In genomic region chr14:24785698-24786097, GRCh38 we compare ENCODE assay signal across 25 cellular contexts.
DNase-seq lines count a peak whose midpoint lies in the region; ATAC-seq, FAIRE-seq and TF ChIP-seq lines count a peak whose summit lies in the region.
"Had no signal": no experiment of that assay in that cellular context is flagged by ENCODE, and none has a peak within 500 bp of the region (broad histone marks: within the 10 kb centered on the region; RNA-seq: fewer than 3 reads in every experiment).

No MANE protein-coding gene starts in this region.

- ATAC-seq in HepG2 (no peak), right lobe of liver (no peak), HG02759 (IDR thresholded peaks at IDR 0.05; ENCODE audit: unreplicated experiment) (no peak)
- ATAC-seq in naive thymus-derived CD4-positive, alpha-beta T cell: no peak
- ATAC-seq: A549; CD8-positive, alpha-beta T cell had no signal

- TF ChIP-seq CTCF in HepG2 (CRISPR knock-in tag; IDR thresholded peaks at IDR 0.05) (no peak), right lobe of liver (IDR thresholded peaks at IDR 0.05) (no peak)

- H3K27ac ChIP-seq in HepG2 (ENCODE audit: extremely low read length, insufficient read depth, low read length): no peak overlapping the region
- no peak overlapping the region for H3K27ac ChIP-seq in right lobe of liver
- no peak overlapping the region for H3K27ac ChIP-seq in naive thymus-derived CD4-positive, alpha-beta T cell (ENCODE audit: low read depth, low read length)
- H3K27ac ChIP-seq: 22Rv1; A549; BLaER1 treated with 17β-estradiol and CSF1 and Interleukin-3, amounts not matched to agents 10 nM and 100 nM; C4-2B had no signal

- in situ Hi-C loops in HepG2 (cut with HindIII; ENCODE audit: extremely low pct_ligation_motif_present, low pct_unique_long_range_greater_than_20kb): no loop called here
- in situ Hi-C loops in SK-MEL-5 (cut with HindIII; ENCODE audit: low pct_unique_long_range_greater_than_20kb, low sequenced_read_pairs): no loop called here

- TF ChIP-seq POLR2A in HepG2 (IDR thresholded peaks at IDR 0.05; ENCODE audit: insufficient read depth in 1 of 2, low read depth in 2 of 2, low read length in 2 of 2): no peak
- TF ChIP-seq POLR2A in right lobe of liver (IDR thresholded peaks at IDR 0.05): no peak

- TF ChIP-seq EP300 in HepG2 (IDR thresholded peaks at IDR 0.05; ENCODE audit: low read depth in 2 of 2, low read length in 2 of 2) (no peak), HepG2 (CRISPR knock-in tag; IDR thresholded peaks at IDR 0.05; ENCODE audit: borderline replicate concordance) (no peak)

- no peaks in the 10 kb centered on the region for H3K9me3 Mint-ChIP-seq in activated CD4-positive, alpha-beta memory T cell treated with anti-CD3 and anti-CD28 coated beads for 36 hours
- peaks cover 0 to 1% (median 0%) of the 10 kb centered on the region in 11 donors for H3K9me3 Mint-ChIP-seq in naive thymus-derived CD4-positive, alpha-beta T cell
- H3K9me3 Mint-ChIP-seq: CD4-positive, alpha-beta T cell; CD8-positive, alpha-beta T cell had no signal

- no peaks in the 10 kb centered on the region for H3K4me1 Mint-ChIP-seq in activated CD4-positive, alpha-beta memory T cell treated with anti-CD3 and anti-CD28 coated beads for 36 hours (ENCODE audit: low read depth)
- H3K4me1 Mint-ChIP-seq in naive thymus-derived CD4-positive, alpha-beta T cell: no peaks in the 10 kb centered on the region
- H3K4me1 Mint-ChIP-seq: B cell had no signal

- no peaks in the 10 kb centered on the region for H3K36me3 Mint-ChIP-seq in activated CD4-positive, alpha-beta memory T cell treated with anti-CD3 and anti-CD28 coated beads for 36 hours
- no peaks in the 10 kb centered on the region for H3K36me3 Mint-ChIP-seq in naive thymus-derived CD4-positive, alpha-beta T cell
- H3K36me3 Mint-ChIP-seq: CD8-positive, alpha-beta T cell had no signal

- no peak for FAIRE-seq in HepG2 (lab: Jason Lieb, UNC)
- FAIRE-seq: A549, G401.6, GM12891, GM19239 had no signal

- no TSS peak for BruUV-seq in HepG2 (replicated peaks; lab: Mats Ljungman, UMichigan)

- H4K20me1 ChIP-seq in HepG2 (ENCODE audit: insufficient read depth, low read length): no peaks in the 10 kb centered on the region
- H4K20me1 ChIP-seq: BLaER1 treated with 17β-estradiol and CSF1 and Interleukin-3, amounts not matched to agents 10 nM and 100 nM had no signal

- intact Hi-C loops in HepG2 (cut with micrococcal nuclease; ENCODE audit: unreplicated experiment) (no loop called here), right lobe of liver (cut with DNase I) (no loop called here)
- intact Hi-C loops in activated CD4-positive, alpha-beta memory T cell treated with anti-CD3 and anti-CD28 coated beads for 36 hours (cut with micrococcal nuclease): no loop called here
- intact Hi-C loops in naive thymus-derived CD4-positive, alpha-beta T cell (cut with micrococcal nuclease): no loop called here

- H3K27me3 Mint-ChIP-seq in activated CD4-positive, alpha-beta memory T cell treated with anti-CD3 and anti-CD28 coated beads for 36 hours: peaks cover 4% of the 10 kb centered on the region
- H3K27me3 Mint-ChIP-seq in naive thymus-derived CD4-positive, alpha-beta T cell: peaks cover 12 to 28% (median 17%) of the 10 kb centered on the region in 5 donors

- peaks cover 0 to 5% of the 10 kb centered on the region in 2 experiments; a peak in 1 of 5 replicates for H3K27me3 ChIP-seq in HepG2 (ENCODE audit: control insufficient read depth in 1 of 2, insufficient read depth in 2 of 2, low read length in 2 of 2)
- H3K27me3 ChIP-seq in right lobe of liver: no peaks in the 10 kb centered on the region
- H3K27me3 ChIP-seq in naive thymus-derived CD4-positive, alpha-beta T cell (ENCODE audit: control insufficient read depth in 2 of 2, insufficient read depth in 2 of 2, low read length in 2 of 2): no peaks in the 10 kb centered on the region
- H3K27me3 ChIP-seq: BLaER1 treated with 17β-estradiol and CSF1 and Interleukin-3, amounts not matched to agents 10 nM and 100 nM had no signal

- CTCF ChIA-PET in HepG2 (lab: Yijun Ruan, JAX; ENCODE audit: low intra/inter-chr PET ratio, low total read pairs): no interaction called here
- CTCF ChIA-PET in activated CD4-positive, alpha-beta memory T cell treated with anti-CD3 and anti-CD28 coated beads for 36 hours (lab: Charles Lee): no interaction called here
- CTCF ChIA-PET in naive thymus-derived CD4-positive, alpha-beta T cell (lab: Charles Lee): no interaction called here

- WGBS in HepG2 (ENCODE audit: low lambda C conversion rate): 0% methylated on average over 1 of the region's 1 CpG
- 44% methylated on average over 1 of the region's 1 CpG for WGBS in right lobe of liver (ENCODE audit: insufficient coverage, low coverage, low lambda C conversion rate, missing lambda C conversion rate)

- TF ChIP-seq RAD21 in HepG2 (CRISPR knock-in tag; IDR thresholded peaks at IDR 0.05): no peak

- no peaks in the 10 kb centered on the region for H3K79me2 ChIP-seq in HepG2 (ENCODE audit: insufficient read depth, low read length)

- H3K27ac Mint-ChIP-seq in activated CD4-positive, alpha-beta memory T cell treated with anti-CD3 and anti-CD28 coated beads for 36 hours: no peak overlapping the region
- no peak overlapping the region for H3K27ac Mint-ChIP-seq in naive thymus-derived CD4-positive, alpha-beta T cell
- H3K27ac Mint-ChIP-seq: B cell; CD4-positive, alpha-beta T cell; CD8-positive, alpha-beta T cell had no signal

- no peak overlapping the region for H3K4me3 Mint-ChIP-seq in activated CD4-positive, alpha-beta memory T cell treated with anti-CD3 and anti-CD28 coated beads for 36 hours
- no peak overlapping the region for H3K4me3 Mint-ChIP-seq in naive thymus-derived CD4-positive, alpha-beta T cell
- H3K4me3 Mint-ChIP-seq: B cell; CD4-positive, alpha-beta T cell; CD8-positive, alpha-beta T cell had no signal

- H3K9ac ChIP-seq in HepG2 (ENCODE audit: insufficient read depth, low read depth, low read length): no peak overlapping the region
- H3K9ac ChIP-seq: BLaER1 treated with 17β-estradiol and CSF1 and Interleukin-3, amounts not matched to agents 10 nM and 100 nM had no signal

- H3K4me1 ChIP-seq in HepG2 (ENCODE audit: insufficient read depth, low read length) (peaks cover 11% of the 10 kb centered on the region; the same call in 1 of the 2 replicates), right lobe of liver (no peaks in the 10 kb centered on the region)
- H3K4me1 ChIP-seq in naive thymus-derived CD4-positive, alpha-beta T cell (ENCODE audit: control insufficient read depth in 2 of 2, insufficient read depth in 2 of 2, low read length in 2 of 2): no peaks in the 10 kb centered on the region
- H3K4me1 ChIP-seq: A549; BLaER1 treated with 17β-estradiol and CSF1 and Interleukin-3, amounts not matched to agents 10 nM and 100 nM had no signal

- H3K9me3 ChIP-seq in HepG2 (ENCODE audit: low read length) (no peaks in the 10 kb centered on the region), right lobe of liver (no peaks in the 10 kb centered on the region)
- H3K9me3 ChIP-seq in naive thymus-derived CD4-positive, alpha-beta T cell (ENCODE audit: control insufficient read depth in 2 of 3, low read length in 3 of 3): no peaks in the 10 kb centered on the region
- H3K9me3 ChIP-seq: A549 had no signal

- POLR2A ChIA-PET in HepG2 (lab: Yijun Ruan, JAX): no interaction called here
- POLR2A ChIA-PET in activated CD4-positive, alpha-beta memory T cell treated with anti-CD3 and anti-CD28 coated beads for 36 hours (lab: Charles Lee): no interaction called here
- POLR2A ChIA-PET in naive thymus-derived CD4-positive, alpha-beta T cell (lab: Charles Lee): no interaction called here

- no peak overlapping the region for H3K4me3 ChIP-seq in HepG2 (replicated peaks in 1 of 3; ENCODE audit: insufficient read depth in 1 of 3, low read depth in 2 of 3, low read length in 3 of 3)
- H3K4me3 ChIP-seq in right lobe of liver: no peak overlapping the region
- H3K4me3 ChIP-seq in naive thymus-derived CD4-positive, alpha-beta T cell (ENCODE audit: low read length): no peak overlapping the region
- H3K4me3 ChIP-seq: A549; BLaER1 treated with 17β-estradiol and CSF1 and Interleukin-3, amounts not matched to agents 10 nM and 100 nM had no signal

- no peak for DNase-seq in HepG2 (ENCODE audit: low spot score)
- DNase-seq in right lobe of liver: no peak
- DNase-seq in SK-MEL-5 (ENCODE audit: low read depth, low spot score): peak; percentile 74
- DNase-seq in foreskin melanocyte: peak; percentile 69
- DNase-seq in pons (ENCODE audit: low spot score): peak; percentile 47
- no peak for DNase-seq in activated CD4-positive, alpha-beta memory T cell treated with anti-CD3 and anti-CD28 coated beads for 36 hours
- no peak for DNase-seq in naive thymus-derived CD4-positive, alpha-beta T cell
- DNase-seq: AML-193; CD4-positive, alpha-beta T cell; CD8-positive, alpha-beta T cell; COR-L47; DMS 273 treated with DMSO at 0.1 percent for 48 hours; DMS153; DMS79; DND-41; GF-D8 had no signal

- H3K4me2 ChIP-seq in HepG2 (ENCODE audit: low read depth, low read length): no peak overlapping the region
- H3K4me2 ChIP-seq: A549; BLaER1 treated with 17β-estradiol and CSF1 and Interleukin-3, amounts not matched to agents 10 nM and 100 nM had no signal

- no peak overlapping the region for H2AFZ ChIP-seq in HepG2 (ENCODE audit: low read length)

- H3K36me3 ChIP-seq in HepG2 (replicated peaks in 1 of 2; ENCODE audit: control insufficient read depth in 1 of 2, insufficient read depth in 2 of 2, low read length in 2 of 2): no peaks in the 10 kb centered on the region
- no peaks in the 10 kb centered on the region for H3K36me3 ChIP-seq in right lobe of liver
- no peaks in the 10 kb centered on the region for H3K36me3 ChIP-seq in naive thymus-derived CD4-positive, alpha-beta T cell (ENCODE audit: control insufficient read depth in 2 of 3, insufficient read depth in 3 of 3, low read length in 3 of 3)
- H3K36me3 ChIP-seq: BLaER1 treated with 17β-estradiol and CSF1 and Interleukin-3, amounts not matched to agents 10 nM and 100 nM had no signal

TF ChIP-seq in HepG2, 621 proteins besides CTCF, POLR2A, EP300 and RAD21:
- peak; percentile 90 for TF ChIP-seq HNRNPK (IDR thresholded peaks at IDR 0.05; ENCODE audit: low read depth, low read length, poor library complexity, severe bottlenecking)
- no peak for TF ChIP-seq GLI4 (CRISPR knock-in tag; IDR thresholded peaks at IDR 0.05; ENCODE audit: borderline replicate concordance)

Comparison
In these comparisons a context has a peak if more than half of its experiments do, and no peak if none do; other contexts are left out.
1. DNase-seq: peak in SK-MEL-5 (single experiment), foreskin melanocyte (single experiment) and pons (single experiment); none in HepG2 (single experiment), right lobe of liver (0 of 3), activated CD4-positive, alpha-beta memory T cell treated with anti-CD3 and anti-CD28 coated beads for 36 hours (single experiment) and naive thymus-derived CD4-positive, alpha-beta T cell (0 of 9).